In genomic region chr5:56168066-56168478, GRCh38 we compare ENCODE assay signal across 16 cellular contexts.
DNase-seq lines count a peak whose midpoint lies in the region; ATAC-seq and TF ChIP-seq lines count a peak whose summit lies in the region.
"Had no signal": no experiment of that assay in that cellular context is flagged by ENCODE, and none has a peak within 500 bp of the region (broad histone marks: within the 10 kb centered on the region; RNA-seq: fewer than 3 reads in every experiment).

No MANE protein-coding gene starts in this region.

- no peak for TF ChIP-seq CTCF in astrocyte of the spinal cord (IDR thresholded peaks at IDR 0.05; ENCODE audit: low read depth, low read length)
- no peak for TF ChIP-seq CTCF in stomach (IDR thresholded peaks at IDR 0.05)

- peaks cover 49% of the 10 kb centered on the region for H3K4me1 Mint-ChIP-seq in activated T-cell treated with anti-CD3 and anti-CD28 coated beads, Interleukin-2, amount 50 U/mL, for 24 hours (ENCODE audit: low read depth)
- peaks cover 6% of the 10 kb centered on the region for H3K4me1 Mint-ChIP-seq in stimulated activated effector memory CD8-positive, alpha-beta T cell treated with anti-CD3 and anti-CD28 coated beads, Interleukin-12 subunit alpha, Interleukin-12 subunit beta, amount 100 ng/mL, for 72 hours
- H3K4me1 Mint-ChIP-seq: H9 had no signal

- H3K27ac ChIP-seq in stomach, result peak overlapping the region in 1 of 5 donors; percentile 28

- H3K27me3 ChIP-seq in stomach, result no peaks in the 10 kb centered on the region

- H3K27ac Mint-ChIP-seq in activated T-cell treated with anti-CD3 and anti-CD28 coated beads, Interleukin-2, amount 50 U/mL, for 24 hours, result peak overlapping the region; percentile 50
- no peak overlapping the region for H3K27ac Mint-ChIP-seq in stimulated activated effector memory CD8-positive, alpha-beta T cell treated with anti-CD3 and anti-CD28 coated beads, Interleukin-12 subunit alpha, Interleukin-12 subunit beta, amount 100 ng/mL, for 72 hours
- H3K27ac Mint-ChIP-seq: H9 had no signal

- ATAC-seq in stimulated activated effector memory CD8-positive, alpha-beta T cell treated with anti-CD3 and anti-CD28 coated beads, Interleukin-12 subunit alpha, Interleukin-12 subunit beta, amount 100 ng/mL, for 72 hours, result peak; percentile 89

- H3K9me3 Mint-ChIP-seq in activated T-cell treated with anti-CD3 and anti-CD28 coated beads, Interleukin-2, amount 50 U/mL, for 24 hours, result no peaks in the 10 kb centered on the region
- H3K9me3 Mint-ChIP-seq in stimulated activated effector memory CD8-positive, alpha-beta T cell treated with anti-CD3 and anti-CD28 coated beads, Interleukin-12 subunit alpha, Interleukin-12 subunit beta, amount 100 ng/mL, for 72 hours, result no peaks in the 10 kb centered on the region
- H3K9me3 Mint-ChIP-seq: H9 had no signal

- no peak for TF ChIP-seq EP300 in stomach (IDR thresholded peaks at IDR 0.05)

- no peaks in the 10 kb centered on the region for H3K9me3 ChIP-seq in stomach

- in situ Hi-C loops in astrocyte of the spinal cord (cut with HindIII; ENCODE audit: low sequenced_read_pairs), result no loop called here

- H3K4me3 ChIP-seq in astrocyte of the spinal cord (ENCODE audit: low read depth, low read length), result no peak overlapping the region
- H3K4me3 ChIP-seq in stomach, result no peak overlapping the region

- H3K36me3 ChIP-seq in stomach, result no peaks in the 10 kb centered on the region

- H3K36me3 Mint-ChIP-seq in activated T-cell treated with anti-CD3 and anti-CD28 coated beads, Interleukin-2, amount 50 U/mL, for 24 hours (ENCODE audit: low read depth), result no peaks in the 10 kb centered on the region
- H3K36me3 Mint-ChIP-seq in stimulated activated effector memory CD8-positive, alpha-beta T cell treated with anti-CD3 and anti-CD28 coated beads, Interleukin-12 subunit alpha, Interleukin-12 subunit beta, amount 100 ng/mL, for 72 hours, result no peaks in the 10 kb centered on the region

- 73 to 88% (median 85%) methylated on average over 8 of the region's 8 CpGs for WGBS in stomach, 5 donors

- TF ChIP-seq POLR2A in stomach (IDR thresholded peaks at IDR 0.05), result no peak

- H3K4me3 Mint-ChIP-seq in activated T-cell treated with anti-CD3 and anti-CD28 coated beads, Interleukin-2, amount 50 U/mL, for 24 hours, result no peak overlapping the region
- no peak overlapping the region for H3K4me3 Mint-ChIP-seq in stimulated activated effector memory CD8-positive, alpha-beta T cell treated with anti-CD3 and anti-CD28 coated beads, Interleukin-12 subunit alpha, Interleukin-12 subunit beta, amount 100 ng/mL, for 72 hours
- H3K4me3 Mint-ChIP-seq: H9 had no signal

- DNase-seq in activated T-cell treated with anti-CD3 and anti-CD28 coated beads, Interleukin-2, amount 50 U/mL, for 24 hours, result no peak
- DNase-seq in activated T-cell treated with anti-CD3 and anti-CD28 coated beads for 4 hours (no peak), NOMO-1 treated with DMSO at 0.1 percent for 48 hours (lab: John Stamatoyannopoulos, UW; ENCODE audit: unreplicated experiment) (peak; percentile 76), astrocyte of the spinal cord (ENCODE audit: low read depth, low spot score) (peak; percentile 52), DMS114 treated with DMSO at 0.1 percent for 48 hours (lab: John Stamatoyannopoulos, UW; ENCODE audit: unreplicated experiment) (no peak), NCI-H524 treated with DMSO at 0.1 percent for 48 hours (lab: John Stamatoyannopoulos, UW) (no peak), stomach (no peak)
- no peak for DNase-seq in stimulated activated effector memory CD8-positive, alpha-beta T cell treated with anti-CD3 and anti-CD28 coated beads, Interleukin-12 subunit alpha, Interleukin-12 subunit beta, amount 100 ng/mL, for 72 hours (ENCODE audit: low spot score in 2 of 2)
- DNase-seq: ACHN, foreskin melanocyte, H9, mesendoderm, NCI-H2081 treated with DMSO at 0.1 percent for 48 hours, NCI-H748 treated with DMSO at 0.1 percent for 48 hours, nucleus accumbens, SHP77 had no signal

- H3K27me3 Mint-ChIP-seq in activated T-cell treated with anti-CD3 and anti-CD28 coated beads, Interleukin-2, amount 50 U/mL, for 24 hours, result no peaks in the 10 kb centered on the region

- peaks cover 0 to 25% (median 0%) of the 10 kb centered on the region in 4 donors for H3K4me1 ChIP-seq in stomach

- intact Hi-C loops in stomach (cut with DNase I; ENCODE audit: low total_unique reads), result no loop called here

Comparison
In these comparisons a context has a peak if more than half of its experiments do, and no peak if none do; other contexts are left out.
1. DNase-seq: peak in NOMO-1 treated with DMSO at 0.1 percent for 48 hours (single experiment) and astrocyte of the spinal cord (single experiment); none in activated T-cell treated with anti-CD3 and anti-CD28 coated beads, Interleukin-2, amount 50 U/mL, for 24 hours (single experiment), activated T-cell treated with anti-CD3 and anti-CD28 coated beads for 4 hours (single experiment), stimulated activated effector memory CD8-positive, alpha-beta T cell treated with anti-CD3 and anti-CD28 coated beads, Interleukin-12 subunit alpha, Interleukin-12 subunit beta, amount 100 ng/mL, for 72 hours (0 of 2), DMS114 treated with DMSO at 0.1 percent for 48 hours (single experiment), NCI-H524 treated with DMSO at 0.1 percent for 48 hours (single experiment) and stomach (single experiment).